20 cellular contexts compared by ENCODE assay signal in the genomic region with DNA sequence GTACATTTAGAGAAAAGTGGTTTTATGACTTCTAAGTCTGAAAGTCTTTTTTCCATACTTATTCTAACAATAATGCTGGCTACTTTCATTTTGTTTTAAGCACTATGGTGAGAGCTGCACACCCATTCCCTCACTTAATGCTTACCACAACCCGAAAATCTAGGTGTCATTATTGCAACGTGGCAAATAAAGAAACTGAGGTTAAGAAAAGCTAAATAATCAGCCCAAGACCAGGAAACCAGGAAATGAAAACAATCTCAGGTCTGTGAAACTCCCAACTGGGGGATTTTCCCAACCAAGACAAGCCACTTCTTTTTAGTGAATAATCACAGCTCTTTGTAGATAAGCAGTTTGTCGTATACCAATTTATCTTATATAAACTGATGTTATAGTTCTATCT.
DNase-seq lines count a peak whose midpoint lies in the region; ATAC-seq, FAIRE-seq and TF ChIP-seq lines count a peak whose summit lies in the region.
"Had no signal": no experiment of that assay in that cellular context is flagged by ENCODE, and none has a peak within 500 bp of the region (broad histone marks: within the 10 kb centered on the region; RNA-seq: fewer than 3 reads in every experiment).

No MANE protein-coding gene starts in this region.

- peaks cover 7% of the 10 kb centered on the region; the same call in 1 of the 2 replicates for H3K9me1 ChIP-seq in IMR-90 (ENCODE audit: insufficient read depth, low read length)

- in situ Hi-C loops in IMR-90 (cut with MboI; ENCODE audit: low sequenced_read_pairs): no loop called here

- H3K9me3 ChIP-seq in IMR-90 (ENCODE audit: control insufficient read depth, insufficient read depth, low read length) (no peaks in the 10 kb centered on the region), endodermal cell (ENCODE audit: control insufficient read depth, low read length) (no peaks in the 10 kb centered on the region)
- no peaks in the 10 kb centered on the region for H3K9me3 ChIP-seq in naive thymus-derived CD4-positive, alpha-beta T cell (ENCODE audit: control insufficient read depth in 2 of 3, low read length in 3 of 3)
- H3K9me3 ChIP-seq: Caco-2, MG63, Peyer's patch, SK-N-SH had no signal

- TF ChIP-seq CTCF in IMR-90 (conservative IDR thresholded peaks at IDR 0.05; ENCODE audit: low read depth, low read length) (no peak), progenitor cell of endocrine pancreas (IDR thresholded peaks at IDR 0.05; ENCODE audit: unreplicated experiment) (no peak), endodermal cell (conservative IDR thresholded peaks at IDR 0.05) (no peak)

- H2AK9ac ChIP-seq in IMR-90 (replicated peaks; ENCODE audit: low read depth, low read length, poor library complexity): no peak overlapping the region

- DNase-seq in GM12891 (ENCODE audit: insufficient read length, low spot score) (no peak), IMR-90 (no peak), progenitor cell of endocrine pancreas (ENCODE audit: low spot score, unreplicated experiment) (no peak), endodermal cell (no peak)
- no peak for DNase-seq in activated naive CD8-positive, alpha-beta T cell treated with anti-CD3 and anti-CD28 coated beads, Interleukin-2, amount 10 ng/mL, durations not matched to agents 7 days and 5 days
- no peak for DNase-seq in stimulated activated naive B cell treated with anti-CD40 and anti-IgM and Interleukin-4, amounts not matched to agents 10 μg/mL and 1 μg/mL and 100 μg/mL, for 72 hours
- no peak for DNase-seq in naive thymus-derived CD4-positive, alpha-beta T cell
- DNase-seq: Caco-2; CD4-positive, CD25-positive, alpha-beta regulatory T cell; GOT3; Karpas-422; MG63; NCI-H1694; NCI-H2107; NCI-H2227 treated with DMSO at 0.1 percent for 48 hours; NCI-H524 treated with DMSO at 0.1 percent for 48 hours; Peyer's patch; Right ventricle myocardium superior; SK-N-SH had no signal

- no peaks in the 10 kb centered on the region; a peak in 1 of 4 replicates for H3K79me1 ChIP-seq in IMR-90 (ENCODE audit: low read depth in 1 of 2, low read length in 2 of 2)

- no peaks in the 10 kb centered on the region for H4K20me1 ChIP-seq in IMR-90 (ENCODE audit: insufficient read depth, low read length)

- TF ChIP-seq POLR2A in GM12891 (IDR thresholded peaks at IDR 0.05; ENCODE audit: low read depth, low read length) (no peak), IMR-90 (IDR thresholded peaks at IDR 0.05; ENCODE audit: low read depth, low read length) (no peak)

- no peak overlapping the region for H3K27ac ChIP-seq in IMR-90 (ENCODE audit: insufficient read depth, low read length)
- H3K27ac ChIP-seq in endodermal cell (ENCODE audit: low read depth, low read length): no peak overlapping the region
- no peak overlapping the region for H3K27ac ChIP-seq in naive thymus-derived CD4-positive, alpha-beta T cell (ENCODE audit: low read depth, low read length)
- H3K27ac ChIP-seq: Peyer's patch had no signal

- H2BK5ac ChIP-seq in IMR-90 (ENCODE audit: low read depth, low read length, poor library complexity, severe bottlenecking): no peak overlapping the region

- BruUV-seq in IMR-90 (replicated peaks; lab: Mats Ljungman, UMichigan): no TSS peak

- H3K4me1 Mint-ChIP-seq in activated naive CD8-positive, alpha-beta T cell treated with anti-CD3 and anti-CD28 coated beads, Interleukin-2, amount 10 ng/mL, durations not matched to agents 7 days and 5 days: peaks cover 36% of the 10 kb centered on the region
- H3K4me1 Mint-ChIP-seq in stimulated activated naive B cell treated with anti-CD40 and anti-IgM and Interleukin-4, amounts not matched to agents 10 μg/mL and 1 μg/mL and 100 μg/mL, for 72 hours: peaks cover 28 to 49% of the 10 kb centered on the region in 2 donors
- H3K4me1 Mint-ChIP-seq in progenitor cell of endocrine pancreas (ENCODE audit: low read depth): no peaks in the 10 kb centered on the region
- no peaks in the 10 kb centered on the region for H3K4me1 Mint-ChIP-seq in endodermal cell
- H3K4me1 Mint-ChIP-seq in naive thymus-derived CD4-positive, alpha-beta T cell: peaks cover 10 to 31% (median 20%) of the 10 kb centered on the region in 7 donors

- POLR2A ChIA-PET in IMR-90 (lab: Charles Lee; ENCODE audit: unreplicated experiment): no interaction called here
- POLR2A ChIA-PET in activated naive CD8-positive, alpha-beta T cell treated with anti-CD3 and anti-CD28 coated beads, Interleukin-2, amount 10 ng/mL, durations not matched to agents 7 days and 5 days (lab: Charles Lee): no interaction called here
- POLR2A ChIA-PET in naive thymus-derived CD4-positive, alpha-beta T cell (lab: Charles Lee): interaction anchor here (0.6 to 1.1 kb wide), 2 partner anchors 21 to 55 kb away, joined by 3 to 6 read pairs; no protein-coding TSS in a partner anchor

- H4K91ac ChIP-seq in IMR-90 (ENCODE audit: insufficient read depth, low read depth, low read length): no peak overlapping the region

- WGBS in IMR-90 (ENCODE audit: extremely low coverage in 2 of 2, insufficient read length in 1 of 2), 2 experiments: no CpG with 5 or more reads among the region's 3 CpGs
- WGBS in endodermal cell (ENCODE audit: insufficient coverage in 1 of 2, insufficient read length in 1 of 2), 2 experiments: 60 to 73% methylated on average over 1 to 2 of the region's 3 CpGs

- dilution Hi-C loops in IMR-90 (cut with HindIII; ENCODE audit: low sequenced_read_pairs, unreplicated experiment): no loop called here

- H2BK20ac ChIP-seq in IMR-90 (ENCODE audit: low read depth, low read length): no peak overlapping the region; the same call in 1 of the 2 replicates

- H3K4me3 Mint-ChIP-seq in activated naive CD8-positive, alpha-beta T cell treated with anti-CD3 and anti-CD28 coated beads, Interleukin-2, amount 10 ng/mL, durations not matched to agents 7 days and 5 days: peak overlapping the region; percentile 17
- H3K4me3 Mint-ChIP-seq in stimulated activated naive B cell treated with anti-CD40 and anti-IgM and Interleukin-4, amounts not matched to agents 10 μg/mL and 1 μg/mL and 100 μg/mL, for 72 hours: peak overlapping the region in 1 of 2 donors; percentile 50
- H3K4me3 Mint-ChIP-seq in progenitor cell of endocrine pancreas (ENCODE audit: low read depth) (no peak overlapping the region), endodermal cell (no peak overlapping the region)
- peak overlapping the region in 1 of 10 donors; percentile 31 for H3K4me3 Mint-ChIP-seq in naive thymus-derived CD4-positive, alpha-beta T cell

- no peaks in the 10 kb centered on the region for H3K27me3 Mint-ChIP-seq in activated naive CD8-positive, alpha-beta T cell treated with anti-CD3 and anti-CD28 coated beads, Interleukin-2, amount 10 ng/mL, durations not matched to agents 7 days and 5 days
- peaks cover 0 to 4% of the 10 kb centered on the region in 2 donors for H3K27me3 Mint-ChIP-seq in stimulated activated naive B cell treated with anti-CD40 and anti-IgM and Interleukin-4, amounts not matched to agents 10 μg/mL and 1 μg/mL and 100 μg/mL, for 72 hours
- H3K27me3 Mint-ChIP-seq in progenitor cell of endocrine pancreas (no peaks in the 10 kb centered on the region), endodermal cell (ENCODE audit: insufficient read depth) (peaks cover 3% of the 10 kb centered on the region)
- peaks cover 0 to 18% (median 0%) of the 10 kb centered on the region in 5 donors for H3K27me3 Mint-ChIP-seq in naive thymus-derived CD4-positive, alpha-beta T cell

- no peaks in the 10 kb centered on the region for H3K36me3 ChIP-seq in IMR-90 (ENCODE audit: control insufficient read depth, insufficient read depth, low read length)
- H3K36me3 ChIP-seq in endodermal cell (ENCODE audit: control insufficient read depth, insufficient read depth, low read length): no peaks in the 10 kb centered on the region
- H3K36me3 ChIP-seq in naive thymus-derived CD4-positive, alpha-beta T cell (ENCODE audit: control insufficient read depth in 2 of 3, insufficient read depth in 3 of 3, low read length in 3 of 3): no peaks in the 10 kb centered on the region
- H3K36me3 ChIP-seq: MG63, Peyer's patch had no signal

- no peak for ATAC-seq in IMR-90 (ENCODE audit: low read depth)
- no peak for ATAC-seq in activated naive CD8-positive, alpha-beta T cell treated with anti-CD3 and anti-CD28 coated beads, Interleukin-2, amount 10 ng/mL, durations not matched to agents 7 days and 5 days (ENCODE audit: low read depth)
- ATAC-seq in stimulated activated naive B cell treated with anti-CD40 and anti-IgM and Interleukin-4, amounts not matched to agents 10 μg/mL and 1 μg/mL and 100 μg/mL, for 72 hours (replicated peaks): no peak
- no peak for ATAC-seq in naive thymus-derived CD4-positive, alpha-beta T cell
- ATAC-seq: HepG2 had no signal

- H3K4me3 ChIP-seq in IMR-90 (ENCODE audit: insufficient read depth, low read depth, low read length) (no peak overlapping the region), endodermal cell (ENCODE audit: low read length) (no peak overlapping the region)
- H3K4me3 ChIP-seq in naive thymus-derived CD4-positive, alpha-beta T cell (ENCODE audit: low read length): no peak overlapping the region
- H3K4me3 ChIP-seq: MG63, Peyer's patch had no signal

- H3K9ac ChIP-seq in IMR-90 (ENCODE audit: low read depth, low read length) (no peak overlapping the region), endodermal cell (ENCODE audit: extremely low read depth, low read length, poor library complexity, severe bottlenecking) (no peak overlapping the region)
- H3K9ac ChIP-seq: SK-N-SH had no signal

- H4K5ac ChIP-seq in IMR-90 (ENCODE audit: low read depth, low read length): peak overlapping the region; percentile 75; the same call in 1 of the 2 replicates

- H3K14ac ChIP-seq in IMR-90 (replicated peaks; ENCODE audit: low read depth, low read length): peak overlapping the region; percentile 57; the same call in 1 of the 2 replicates

- no peak overlapping the region; the same call in 1 of the 2 replicates for H3K4ac ChIP-seq in IMR-90 (ENCODE audit: low read depth, low read length)

- H2BK15ac ChIP-seq in IMR-90 (ENCODE audit: low read depth, low read length): peak overlapping the region; percentile 2; the same call in 1 of the 3 replicates

- CTCF ChIA-PET in IMR-90 (lab: Yijun Ruan, JAX): interaction anchor here (3.2 kb wide), 1 partner anchor 13 kb away, joined by 8 read pairs; no protein-coding TSS in a partner anchor
- CTCF ChIA-PET in naive thymus-derived CD4-positive, alpha-beta T cell (lab: Charles Lee): interaction anchor here (0.8 kb wide), 1 partner anchor 1012 kb away, joined by 5 read pairs; no protein-coding TSS in a partner anchor

- H3K4me1 ChIP-seq in IMR-90 (ENCODE audit: control insufficient read depth, insufficient read depth, low read length) (peaks cover 11% of the 10 kb centered on the region), endodermal cell (ENCODE audit: control insufficient read depth, insufficient read depth, low read length) (no peaks in the 10 kb centered on the region)
- H3K4me1 ChIP-seq in naive thymus-derived CD4-positive, alpha-beta T cell (ENCODE audit: control insufficient read depth in 2 of 2, insufficient read depth in 2 of 2, low read length in 2 of 2): peaks cover 0 to 9% of the 10 kb centered on the region in 2 donors
- H3K4me1 ChIP-seq: Caco-2, Peyer's patch had no signal

- H2AFZ ChIP-seq in IMR-90 (replicated peaks; ENCODE audit: low read length, poor library complexity): no peak overlapping the region

- no peak overlapping the region for H4K8ac ChIP-seq in IMR-90 (ENCODE audit: low read depth in 2 of 2, low read length in 2 of 2)

- no peak overlapping the region; the same call in 1 of the 2 replicates for H2BK120ac ChIP-seq in IMR-90 (ENCODE audit: low read depth, low read length)

- no peak overlapping the region for H2AK5ac ChIP-seq in IMR-90 (ENCODE audit: low read depth, low read length)

- peak overlapping the region; percentile 81; the same call in 1 of the 2 replicates for H3K18ac ChIP-seq in IMR-90 (ENCODE audit: low read depth, low read length)

- no peak for TF ChIP-seq RAD21 in IMR-90 (IDR thresholded peaks at IDR 0.05; ENCODE audit: low read length)

- H3K4me2 ChIP-seq in IMR-90 (ENCODE audit: low read depth, low read length): peak overlapping the region; percentile 48; the same call in 1 of the 2 replicates
- H3K4me2 ChIP-seq: SK-N-SH had no signal

- no peak for FAIRE-seq in GM12891 (lab: Jason Lieb, UNC)
- FAIRE-seq: HepG2 had no signal

- H3K27me3 ChIP-seq in IMR-90 (ENCODE audit: control insufficient read depth, insufficient read depth, low read length) (no peaks in the 10 kb centered on the region), endodermal cell (ENCODE audit: control insufficient read depth, insufficient read depth, low read length, poor library complexity, severe bottlenecking) (no peaks in the 10 kb centered on the region)
- H3K27me3 ChIP-seq in naive thymus-derived CD4-positive, alpha-beta T cell (ENCODE audit: control insufficient read depth in 2 of 2, insufficient read depth in 2 of 2, low read length in 2 of 2): no peaks in the 10 kb centered on the region
- H3K27me3 ChIP-seq: MG63, Peyer's patch had no signal

- no peaks in the 10 kb centered on the region for H3K9me3 Mint-ChIP-seq in activated naive CD8-positive, alpha-beta T cell treated with anti-CD3 and anti-CD28 coated beads, Interleukin-2, amount 10 ng/mL, durations not matched to agents 7 days and 5 days
- H3K9me3 Mint-ChIP-seq in stimulated activated naive B cell treated with anti-CD40 and anti-IgM and Interleukin-4, amounts not matched to agents 10 μg/mL and 1 μg/mL and 100 μg/mL, for 72 hours: no peaks in the 10 kb centered on the region
- no peaks in the 10 kb centered on the region for H3K9me3 Mint-ChIP-seq in progenitor cell of endocrine pancreas (ENCODE audit: low read depth)
- H3K9me3 Mint-ChIP-seq in endodermal cell: no peaks in the 10 kb centered on the region
- H3K9me3 Mint-ChIP-seq in naive thymus-derived CD4-positive, alpha-beta T cell: no peaks in the 10 kb centered on the region

- intact Hi-C loops in IMR-90 (cut with micrococcal nuclease): no loop called here
- intact Hi-C loops in naive thymus-derived CD4-positive, alpha-beta T cell (cut with micrococcal nuclease): no loop called here

- no peak overlapping the region; the same call in 1 of the 2 replicates for H3K56ac ChIP-seq in IMR-90 (ENCODE audit: extremely low read depth, insufficient read depth, low read length)

- no peak overlapping the region for H3K23ac ChIP-seq in IMR-90 (ENCODE audit: low read depth, low read length)

- no peak overlapping the region for H3K27ac Mint-ChIP-seq in activated naive CD8-positive, alpha-beta T cell treated with anti-CD3 and anti-CD28 coated beads, Interleukin-2, amount 10 ng/mL, durations not matched to agents 7 days and 5 days
- peak overlapping the region; percentile 51 for H3K27ac Mint-ChIP-seq in stimulated activated naive B cell treated with anti-CD40 and anti-IgM and Interleukin-4, amounts not matched to agents 10 μg/mL and 1 μg/mL and 100 μg/mL, for 72 hours
- H3K27ac Mint-ChIP-seq in progenitor cell of endocrine pancreas (no peak overlapping the region), endodermal cell (no peak overlapping the region)
- peak overlapping the region in 3 of 9 donors; percentile 7 to 78 (median 14) for H3K27ac Mint-ChIP-seq in naive thymus-derived CD4-positive, alpha-beta T cell

- H3K36me3 Mint-ChIP-seq in activated naive CD8-positive, alpha-beta T cell treated with anti-CD3 and anti-CD28 coated beads, Interleukin-2, amount 10 ng/mL, durations not matched to agents 7 days and 5 days: peaks cover 6% of the 10 kb centered on the region
- no peaks in the 10 kb centered on the region for H3K36me3 Mint-ChIP-seq in stimulated activated naive B cell treated with anti-CD40 and anti-IgM and Interleukin-4, amounts not matched to agents 10 μg/mL and 1 μg/mL and 100 μg/mL, for 72 hours
- H3K36me3 Mint-ChIP-seq in progenitor cell of endocrine pancreas (ENCODE audit: insufficient read depth) (no peaks in the 10 kb centered on the region), endodermal cell (ENCODE audit: low read depth) (no peaks in the 10 kb centered on the region)
- peaks cover 0 to 3% (median 0%) of the 10 kb centered on the region in 5 donors for H3K36me3 Mint-ChIP-seq in naive thymus-derived CD4-positive, alpha-beta T cell
- H3K36me3 Mint-ChIP-seq: CD4-positive, CD25-positive, alpha-beta regulatory T cell had no signal
